Comparison of ENCODE assay signal across 29 cellular contexts in genomic region chr5:76612942-76613341, GRCh38. TPM values are rescaled to one million over a fixed set of nuclear protein-coding genes. Genes with fewer than 3 reads are reported as not detected.
"Had no signal": no experiment of that assay in that cellular context is flagged by ENCODE, and none has a peak within 500 bp of the region (broad histone marks: within the 10 kb centered on the region; RNA-seq: fewer than 3 reads in every experiment).

No MANE protein-coding gene starts in this region.

- H3K36me3 ChIP-seq: ovary, sigmoid colon, thoracic aorta, transverse colon, uterus had no signal

- H3K79me2 ChIP-seq: parathyroid adenoma had no signal

- H3K27me3 ChIP-seq: ovary, right lobe of liver, sigmoid colon, stomach, thyroid gland, transverse colon, upper lobe of right lung, uterus had no signal

- H3K9me3 Mint-ChIP-seq: naive thymus-derived CD8-positive, alpha-beta T cell; natural killer cell treated with Interleukin-12 subunit alpha and Interleukin-12 subunit beta and Interleukin-15 and Interleukin-18, amount 100 ng/mL, for 72 hours; nephron progenitor cell; neural crest cell; stimulated activated effector memory CD8-positive, alpha-beta T cell treated with anti-CD3 and anti-CD28 coated beads, Interleukin-12 subunit alpha, Interleukin-12 subunit beta, amount 100 ng/mL, for 72 hours; stimulated activated naive B cell treated with anti-CD40 and anti-IgM and Interleukin-4, amounts not matched to agents 10 μg/mL and 1 μg/mL and 100 μg/mL, for 72 hours; stimulated activated naive CD8-positive, alpha-beta T cell treated with anti-CD3 and anti-CD28 coated beads, Interleukin-15, Interleukin-2, amounts not matched to agents 100 ng/mL and 50 ng/mL, for 24 hours; type B pancreatic cell had no signal

- H3K27me3 Mint-ChIP-seq: naive thymus-derived CD8-positive, alpha-beta T cell; natural killer cell treated with Interleukin-12 subunit alpha and Interleukin-12 subunit beta and Interleukin-15 and Interleukin-18, amount 100 ng/mL, for 72 hours; progenitor cell of endocrine pancreas; stimulated activated naive B cell treated with anti-CD40 and anti-IgM and Interleukin-4, amounts not matched to agents 10 μg/mL and 1 μg/mL and 100 μg/mL, for 72 hours; stimulated activated naive CD8-positive, alpha-beta T cell treated with anti-CD3 and anti-CD28 coated beads, Interleukin-15, Interleukin-2, amounts not matched to agents 100 ng/mL and 50 ng/mL, for 24 hours; type B pancreatic cell had no signal

- H2AFZ ChIP-seq: parathyroid adenoma had no signal

- H3K4me3 ChIP-seq: ovary, psoas muscle, right lobe of liver, sigmoid colon, stomach, thoracic aorta, thyroid gland, transverse colon, upper lobe of right lung, uterus had no signal

- H3K9ac ChIP-seq: parathyroid adenoma had no signal

- H3K36me3 Mint-ChIP-seq: stimulated activated naive B cell treated with anti-CD40 and anti-IgM and Interleukin-4, amounts not matched to agents 10 μg/mL and 1 μg/mL and 100 μg/mL, for 72 hours had no signal

- H3K4me3 Mint-ChIP-seq: natural killer cell treated with Interleukin-12 subunit alpha and Interleukin-12 subunit beta and Interleukin-15 and Interleukin-18, amount 100 ng/mL, for 72 hours; nephron progenitor cell; neural crest cell; stimulated activated effector memory CD8-positive, alpha-beta T cell treated with anti-CD3 and anti-CD28 coated beads, Interleukin-12 subunit alpha, Interleukin-12 subunit beta, amount 100 ng/mL, for 72 hours; stimulated activated naive B cell treated with anti-CD40 and anti-IgM and Interleukin-4, amounts not matched to agents 10 μg/mL and 1 μg/mL and 100 μg/mL, for 72 hours; stimulated activated naive CD8-positive, alpha-beta T cell treated with anti-CD3 and anti-CD28 coated beads, Interleukin-15, Interleukin-2, amounts not matched to agents 100 ng/mL and 50 ng/mL, for 24 hours; type B pancreatic cell had no signal

- H3K27ac Mint-ChIP-seq: naive thymus-derived CD8-positive, alpha-beta T cell; nephron progenitor cell; progenitor cell of endocrine pancreas; stimulated activated effector memory CD8-positive, alpha-beta T cell treated with anti-CD3 and anti-CD28 coated beads, Interleukin-12 subunit alpha, Interleukin-12 subunit beta, amount 100 ng/mL, for 72 hours; stimulated activated naive B cell treated with anti-CD40 and anti-IgM and Interleukin-4, amounts not matched to agents 10 μg/mL and 1 μg/mL and 100 μg/mL, for 72 hours; stimulated activated naive CD8-positive, alpha-beta T cell treated with anti-CD3 and anti-CD28 coated beads, Interleukin-15, Interleukin-2, amounts not matched to agents 100 ng/mL and 50 ng/mL, for 24 hours; type B pancreatic cell had no signal

- H3K4me1 ChIP-seq: parathyroid adenoma, psoas muscle, right lobe of liver, sigmoid colon, thyroid gland, transverse colon, upper lobe of right lung, uterus had no signal

- H3K9me3 ChIP-seq: ovary, psoas muscle, right lobe of liver, sigmoid colon, stomach, thoracic aorta, thyroid gland, transverse colon, upper lobe of right lung, uterus had no signal

- ATAC-seq: naive thymus-derived CD8-positive, alpha-beta T cell; natural killer cell treated with Interleukin-12 subunit alpha and Interleukin-12 subunit beta and Interleukin-15 and Interleukin-18, amount 100 ng/mL, for 72 hours; psoas muscle; right cardiac atrium; right lobe of liver; stimulated activated effector memory CD8-positive, alpha-beta T cell treated with anti-CD3 and anti-CD28 coated beads, Interleukin-12 subunit alpha, Interleukin-12 subunit beta, amount 100 ng/mL, for 72 hours; stimulated activated naive B cell treated with anti-CD40 and anti-IgM and Interleukin-4, amounts not matched to agents 10 μg/mL and 1 μg/mL and 100 μg/mL, for 72 hours; upper lobe of right lung had no signal

- H3K27ac ChIP-seq: ovary, parathyroid adenoma, psoas muscle, right lobe of liver, sigmoid colon, stomach, thoracic aorta, thyroid gland, transverse colon, upper lobe of right lung, uterus had no signal

- DNase-seq: naive thymus-derived CD8-positive, alpha-beta T cell; nephron progenitor cell; occipital lobe; ovary; posterior cingulate gyrus; psoas muscle; right cardiac atrium; right lobe of liver; sigmoid colon; small intestine; stimulated activated CD4-positive, alpha-beta T cell treated with anti-CD3 and anti-CD28 coated beads, Interleukin-15, amount 100 ng/mL, for 24 hours; stimulated activated CD4-positive, alpha-beta T cell treated with anti-CD3 and anti-CD28 coated beads, Interleukin-2, amount 100 ng/mL, for 24 hours; stimulated activated CD4-positive, alpha-beta T cell treated with anti-CD3 and anti-CD28 coated beads, Interleukin-2, amount 100 ng/mL, for 48 hours; stimulated activated CD4-positive, alpha-beta T cell treated with anti-CD3 and anti-CD28 coated beads, Interleukin-4, amount 100 ng/mL, for 24 hours; stimulated activated naive B cell treated with anti-CD40 and anti-IgM and Interleukin-4, amounts not matched to agents 10 μg/mL and 1 μg/mL and 100 μg/mL, for 72 hours; stimulated activated naive CD4-positive, alpha-beta T cell treated with Interleukin-2 at 50 U/mL for 16 hours; stomach; thyroid gland; transverse colon; upper lobe of right lung; uterus had no signal

RNA-seq across cellular contexts. Expression of gene F2RL2, which starts 10.3 kb away (rescaled TPM):
- total RNA-seq: naive thymus-derived CD8-positive, alpha-beta T cell; natural killer cell treated with Interleukin-12 subunit alpha and Interleukin-12 subunit beta and Interleukin-15 and Interleukin-18, amount 100 ng/mL, for 72 hours; neural crest cell; progenitor cell of endocrine pancreas; psoas muscle had no signal
- polyA plus RNA-seq: psoas muscle had no signal
